Comparison of ENCODE assay signal across 1 cellular context in genomic region chr3:104190681-104191080, GRCh38.
TF ChIP-seq lines count a peak whose summit lies in the region.

No MANE protein-coding gene starts in this region.

TF ChIP-seq in endothelial cell of umbilical vein, 7 proteins besides CTCF, POLR2A, EP300 and RAD21:
- TF ChIP-seq FOS (IDR thresholded peaks at IDR 0.05; ENCODE audit: borderline replicate concordance, insufficient read depth, low read length) (no peak), MYC (IDR thresholded peaks at IDR 0.05; ENCODE audit: low read depth, low read length) (no peak), GATA2 (IDR thresholded peaks at IDR 0.05; ENCODE audit: insufficient read depth, insufficient read length, low read depth, low read length) (no peak), EZH2 (IDR thresholded peaks at IDR 0.05; ENCODE audit: borderline replicate concordance, low read depth, low read length, severe bottlenecking) (no peak), JUN (IDR thresholded peaks at IDR 0.05; ENCODE audit: borderline replicate concordance, insufficient read depth, insufficient read length, low read depth) (no peak), POLR2AphosphoS5 (IDR thresholded peaks at IDR 0.05; ENCODE audit: insufficient read depth, low read depth, low read length) (no peak)
- TF ChIP-seq, protein P1, sequence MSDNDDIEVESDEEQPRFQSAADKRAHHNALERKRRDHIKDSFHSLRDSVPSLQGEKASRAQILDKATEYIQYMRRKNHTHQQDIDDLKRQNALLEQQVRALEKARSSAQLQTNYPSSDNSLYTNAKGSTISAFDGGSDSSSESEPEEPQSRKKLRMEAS (IDR thresholded peaks at IDR 0.05; ENCODE audit: insufficient read depth, insufficient read length): no peak
